ENCODE assay signal across 29 cellular contexts in the genomic region with DNA sequence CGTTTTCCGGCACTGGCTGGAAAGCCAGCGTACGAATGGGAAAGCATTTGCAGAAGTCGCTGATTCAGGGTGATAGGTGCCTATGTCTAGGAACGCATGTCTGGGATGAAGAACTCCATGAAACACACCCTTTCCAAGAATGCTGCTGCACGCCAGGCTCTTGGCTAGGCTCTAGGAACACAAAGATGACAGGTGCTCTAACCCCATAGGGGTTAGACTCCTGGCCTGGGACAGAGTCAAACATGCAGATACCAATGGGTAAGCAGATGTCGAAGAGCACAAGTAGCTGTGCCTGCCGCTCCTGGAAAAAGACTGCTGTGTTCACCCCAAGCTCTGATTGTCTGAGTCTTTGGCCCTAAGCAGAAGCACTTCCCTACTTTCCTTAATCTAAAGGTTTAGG.
"Had no signal": no experiment of that assay in that cellular context is flagged by ENCODE, and none has a peak within 500 bp of the region (broad histone marks: within the 10 kb centered on the region; RNA-seq: fewer than 3 reads in every experiment).

No MANE protein-coding gene starts in this region.

- H3K27me3 ChIP-seq: adrenal gland, ascending aorta, body of pancreas, brain microvascular endothelial cell, breast epithelium, cardiac muscle cell had no signal

- H3K4me1 ChIP-seq: adrenal gland, ascending aorta, body of pancreas, breast epithelium had no signal

- H3K9me3 ChIP-seq: adrenal gland, ascending aorta, breast epithelium had no signal

- DNase-seq: activated effector memory CD4-positive, alpha-beta T cell treated with anti-CD3 and anti-CD28 coated beads, Interleukin-2, amount 50 U/mL, for 16 hours; activated effector memory CD4-positive, alpha-beta T cell treated with Interleukin-2 at 50 U/mL for 16 hours; activated gamma-delta T cell; activated gamma-delta T cell treated with Interleukin-2 at 50 U/mL for 16 hours; activated naive CD4-positive, alpha-beta T cell; activated naive CD4-positive, alpha-beta T cell treated with anti-CD3 and anti-CD28 coated beads for 36 hours; activated naive CD4-positive, alpha-beta T cell treated with anti-CD3 and anti-CD28 coated beads, Interleukin-2, amount 10 ng/mL, durations not matched to agents 7 days and 5 days; activated naive CD4-positive, alpha-beta T cell treated with anti-CD3 and anti-CD28 coated beads, Interleukin-2, amount 50 U/mL, for 16 hours; activated naive CD4-positive, alpha-beta T cell treated with Interleukin-2 at 50 U/mL for 16 hours; activated naive CD8-positive, alpha-beta T cell treated with anti-CD3 and anti-CD28 coated beads for 36 hours; activated naive CD8-positive, alpha-beta T cell treated with anti-CD3 and anti-CD28 coated beads, Interleukin-2, amount 10 ng/mL, durations not matched to agents 7 days and 5 days; activated naive CD8-positive, alpha-beta T cell treated with anti-CD3 and anti-CD28 coated beads, Interleukin-2, amount 50 U/mL, for 24 hours; activated T-cell treated with anti-CD3 and anti-CD28 coated beads, Interleukin-2, amount 50 U/mL, for 1 hour; activated T-cell treated with anti-CD3 and anti-CD28 coated beads, Interleukin-2, amount 50 U/mL, for 24 hours; activated T-cell treated with anti-CD3 and anti-CD28 coated beads, Interleukin-2, amount 50 U/mL, for 4 hours; activated T-cell treated with anti-CD3 and anti-CD28 coated beads, Interleukin-2, amount 50 U/mL, for 48 hours; activated T-cell treated with anti-CD3 and anti-CD28 coated beads, Interleukin-2, amount 50 U/mL, for 72 hours; adrenal gland; amniotic stem cell; amygdala; anterior cingulate cortex; aorta; body of pancreas; brain microvascular endothelial cell; central memory CD4-positive, alpha-beta T cell; cerebellar nuclear complex had no signal

- H3K27ac ChIP-seq: adrenal gland, ascending aorta, body of pancreas, brain microvascular endothelial cell, breast epithelium, cardiac muscle cell had no signal

- H3K4me3 ChIP-seq: adrenal gland, ascending aorta, body of pancreas, breast epithelium, cardiac muscle cell had no signal

- H3K36me3 ChIP-seq: adrenal gland, ascending aorta, brain microvascular endothelial cell, breast epithelium, cardiac muscle cell had no signal
